In the genomic region with DNA sequence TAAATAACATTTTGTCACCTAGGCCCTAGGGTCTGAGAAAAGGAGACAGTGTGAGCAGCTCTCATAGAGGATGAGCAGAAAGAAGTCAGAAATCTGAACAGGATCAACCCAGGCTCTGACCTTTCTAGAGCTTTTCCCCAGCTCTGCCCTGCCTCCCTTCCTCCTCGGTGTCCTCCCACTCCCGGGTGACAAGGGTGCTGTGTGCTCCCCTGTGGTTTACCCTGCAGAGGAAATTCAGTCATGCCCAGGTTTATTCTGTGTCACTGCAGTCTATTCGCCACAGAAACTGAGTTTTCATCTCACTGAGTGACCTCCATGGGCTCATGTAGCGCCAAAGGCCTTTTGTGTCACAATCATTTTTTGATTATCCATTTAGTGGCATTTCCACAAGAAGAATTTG, we compare ENCODE assay signal across 23 cellular contexts.
"Had no signal": no experiment of that assay in that cellular context is flagged by ENCODE, and none has a peak within 500 bp of the region (broad histone marks: within the 10 kb centered on the region; RNA-seq: fewer than 3 reads in every experiment).

No MANE protein-coding gene starts in this region.

- H3K27ac Mint-ChIP-seq: mesothelial cell of epicardium, naive B cell, T-cell had no signal

- H3K27me3 Mint-ChIP-seq: naive B cell, T-cell had no signal

- H3K36me3 ChIP-seq: gastroesophageal sphincter, pancreas, prostate gland, suprapubic skin, tibial artery had no signal

- H3K9me3 ChIP-seq: gastroesophageal sphincter, pancreas, prostate gland, suprapubic skin, tibial artery had no signal

- H3K27me3 ChIP-seq: gastroesophageal sphincter, hepatocyte, pancreas, suprapubic skin, tibial artery had no signal

- H3K9me3 Mint-ChIP-seq: T-cell had no signal

- H3K4me3 ChIP-seq: gastroesophageal sphincter, hepatocyte, pancreas, prostate gland, skin epidermis, suprapubic skin, tibial artery had no signal

- H3K27ac ChIP-seq: gastroesophageal sphincter, hepatocyte, pancreas, prostate gland, skin epidermis, suprapubic skin, tibial artery had no signal

- H3K4me3 Mint-ChIP-seq: mesothelial cell of epicardium, naive B cell, T-cell had no signal

- DNase-seq: activated CD4-positive, alpha-beta T cell treated with anti-CD3 and anti-CD28 coated beads for 48 hours; activated CD4-positive, alpha-beta T cell treated with anti-CD3 and anti-CD28 coated beads, Interleukin-2, amount 50 U/mL, for 48 hours; activated CD4-positive, CD25-positive, alpha-beta regulatory T cell; activated effector memory CD4-positive, alpha-beta T cell treated with Interleukin-2 at 50 U/mL for 16 hours; activated naive CD4-positive, alpha-beta T cell treated with Interleukin-2 at 50 U/mL for 16 hours; amygdala; caudate nucleus; cortex of kidney; left colon; naive B cell; pancreas; retina; stimulated activated CD4-positive, alpha-beta T cell treated with anti-CD3 and anti-CD28 coated beads, Interleukin-12 subunit alpha, Interleukin-12 subunit beta, amount 100 ng/mL, for 4 hours; stimulated activated CD4-positive, alpha-beta T cell treated with anti-CD3 and anti-CD28 coated beads, Interleukin-4, amount 100 ng/mL, for 1 hour; T-cell; tibial artery had no signal

- H3K4me1 ChIP-seq: gastroesophageal sphincter, pancreas, prostate gland, suprapubic skin, tibial artery had no signal

- H3K4me1 Mint-ChIP-seq: mesothelial cell of epicardium, naive B cell had no signal

- ATAC-seq: gastroesophageal sphincter, left colon, pancreas, sciatic nerve, T-cell had no signal

- H3K36me3 Mint-ChIP-seq: mesothelial cell of epicardium, naive B cell, T-cell had no signal
